ENCODE assay signal across 9 cellular contexts in genomic region chr16:81817789-81818304, GRCh38. TPM values are rescaled to one million over a fixed set of nuclear protein-coding genes. Genes with fewer than 3 reads are reported as not detected.
DNase-seq lines count a peak whose midpoint lies in the region; ATAC-seq and TF ChIP-seq lines count a peak whose summit lies in the region.
"Had no signal": no experiment of that assay in that cellular context is flagged by ENCODE, and none has a peak within 500 bp of the region (broad histone marks: within the 10 kb centered on the region; RNA-seq: fewer than 3 reads in every experiment).

No MANE protein-coding gene starts in this region.

- peaks cover 6% of the 10 kb centered on the region for H3K27me3 ChIP-seq in gastroesophageal sphincter

- H3K36me3 ChIP-seq in gastroesophageal sphincter: no peaks in the 10 kb centered on the region

- TF ChIP-seq CTCF in gastroesophageal sphincter (IDR thresholded peaks at IDR 0.05): no peak

- peaks cover 55% of the 10 kb centered on the region for H3K4me1 Mint-ChIP-seq in activated naive CD8-positive, alpha-beta T cell treated with anti-CD3 and anti-CD28 coated beads, Interleukin-2, amount 50 U/mL, for 24 hours
- H3K4me1 Mint-ChIP-seq in activated CD4-positive, alpha-beta T cell treated with anti-CD3 and anti-CD28 coated beads for 36 hours: peaks cover 4% of the 10 kb centered on the region

- peak overlapping the region; percentile 67 for H3K27ac Mint-ChIP-seq in activated naive CD8-positive, alpha-beta T cell treated with anti-CD3 and anti-CD28 coated beads, Interleukin-2, amount 50 U/mL, for 24 hours
- no peak overlapping the region for H3K27ac Mint-ChIP-seq in activated CD4-positive, alpha-beta T cell treated with anti-CD3 and anti-CD28 coated beads for 36 hours

- H3K27ac ChIP-seq in gastroesophageal sphincter: no peak overlapping the region

- H3K9me3 Mint-ChIP-seq in activated naive CD8-positive, alpha-beta T cell treated with anti-CD3 and anti-CD28 coated beads, Interleukin-2, amount 50 U/mL, for 24 hours: no peaks in the 10 kb centered on the region
- H3K9me3 Mint-ChIP-seq in activated CD4-positive, alpha-beta T cell treated with anti-CD3 and anti-CD28 coated beads for 36 hours (ENCODE audit: low read depth): no peaks in the 10 kb centered on the region

- intact Hi-C loops in activated CD4-positive, alpha-beta T cell treated with anti-CD3 and anti-CD28 coated beads for 36 hours (cut with DNase I, micrococcal nuclease): no loop called here

- H3K27me3 Mint-ChIP-seq in activated naive CD8-positive, alpha-beta T cell treated with anti-CD3 and anti-CD28 coated beads, Interleukin-2, amount 50 U/mL, for 24 hours: peaks cover 2% of the 10 kb centered on the region
- H3K27me3 Mint-ChIP-seq in activated CD4-positive, alpha-beta T cell treated with anti-CD3 and anti-CD28 coated beads for 36 hours: no peaks in the 10 kb centered on the region

- H3K4me3 Mint-ChIP-seq in activated naive CD8-positive, alpha-beta T cell treated with anti-CD3 and anti-CD28 coated beads, Interleukin-2, amount 50 U/mL, for 24 hours: peak overlapping the region; percentile 24
- H3K4me3 Mint-ChIP-seq in activated CD4-positive, alpha-beta T cell treated with anti-CD3 and anti-CD28 coated beads for 36 hours: no peak overlapping the region

- POLR2A ChIA-PET in activated CD4-positive, alpha-beta T cell treated with anti-CD3 and anti-CD28 coated beads for 36 hours (lab: Charles Lee): no interaction called here

- H3K4me1 ChIP-seq in gastroesophageal sphincter: no peaks in the 10 kb centered on the region

- no peaks in the 10 kb centered on the region for H3K36me3 Mint-ChIP-seq in activated naive CD8-positive, alpha-beta T cell treated with anti-CD3 and anti-CD28 coated beads, Interleukin-2, amount 50 U/mL, for 24 hours (ENCODE audit: low read depth)
- H3K36me3 Mint-ChIP-seq in activated CD4-positive, alpha-beta T cell treated with anti-CD3 and anti-CD28 coated beads for 36 hours (ENCODE audit: low read depth): no peaks in the 10 kb centered on the region

- TF ChIP-seq EP300 in gastroesophageal sphincter (IDR thresholded peaks at IDR 0.05): no peak

- CTCF ChIA-PET in activated CD4-positive, alpha-beta T cell treated with anti-CD3 and anti-CD28 coated beads for 36 hours (lab: Charles Lee): interaction anchor here (0.5 to 0.7 kb wide), 3 partner anchors 79 to 665 kb away, joined by 3 to 4 read pairs (median 3); no protein-coding TSS in a partner anchor

- DNase-seq in CD1c-positive myeloid dendritic cell (ENCODE audit: extremely low spot score) (peak; percentile 68), H4 (ENCODE audit: low spot score) (no peak)
- no peak for DNase-seq in activated naive CD8-positive, alpha-beta T cell treated with anti-CD3 and anti-CD28 coated beads, Interleukin-2, amount 50 U/mL, for 24 hours
- DNase-seq in activated CD4-positive, alpha-beta T cell treated with anti-CD3 and anti-CD28 coated beads for 36 hours: no peak
- DNase-seq in activated effector memory CD4-positive, alpha-beta T cell treated with anti-CD3 and anti-CD28 coated beads, Interleukin-2, amount 50 U/mL, for 16 hours: no peak
- DNase-seq: DMS79 had no signal

- 33 to 43% methylated on average over 7 to 9 of the region's 9 CpGs for WGBS in gastroesophageal sphincter (ENCODE audit: low coverage in 1 of 2), 2 donors

- ATAC-seq in HG03457 (IDR thresholded peaks at IDR 0.05; ENCODE audit: unreplicated experiment): peak; percentile 28
- ATAC-seq in activated naive CD8-positive, alpha-beta T cell treated with anti-CD3 and anti-CD28 coated beads, Interleukin-2, amount 50 U/mL, for 24 hours: peak; percentile 61
- no peak for ATAC-seq in activated CD4-positive, alpha-beta T cell treated with anti-CD3 and anti-CD28 coated beads for 36 hours
- no peak for ATAC-seq in gastroesophageal sphincter

- TF ChIP-seq POLR2A in GM19099 (IDR thresholded peaks at IDR 0.05; ENCODE audit: extremely low read depth, insufficient read length, low read depth) (peak; percentile 45), gastroesophageal sphincter (IDR thresholded peaks at IDR 0.05) (no peak)

- H3K9me3 ChIP-seq in gastroesophageal sphincter: peaks cover 0 to 5% (median 0%) of the 10 kb centered on the region in 3 donors

- H3K4me3 ChIP-seq in gastroesophageal sphincter: no peak overlapping the region

RNA-seq across cellular contexts. Expression of gene PLCG2, which starts 38.8 kb away (rescaled TPM):
- 2.2 and 3.2 TPM in 2 replicates for total RNA-seq in H4 (2014; rRNA removed; shearing (Covaris generic))
- 1 to 10 TPM; 7.0 to 7.6 TPM for total RNA-seq in activated CD4-positive, alpha-beta T cell treated with anti-CD3 and anti-CD28 coated beads for 36 hours
- 10 to 100 TPM in 1 of 4 donors, 1 to 10 TPM in 3; 6.2 to 11.4 (median 8.1) TPM for total RNA-seq in gastroesophageal sphincter

Comparison
In these comparisons a context has a peak if more than half of its experiments do, and no peak if none do; other contexts are left out.
1. ATAC-seq: peak in HG03457 (single experiment) and activated naive CD8-positive, alpha-beta T cell treated with anti-CD3 and anti-CD28 coated beads, Interleukin-2, amount 50 U/mL, for 24 hours (single experiment); none in activated CD4-positive, alpha-beta T cell treated with anti-CD3 and anti-CD28 coated beads for 36 hours (single experiment) and gastroesophageal sphincter (single experiment).